19 cellular contexts compared by ENCODE assay signal in genomic region chr9:87517732-87518131, GRCh38. TPM values are rescaled to one million over a fixed set of nuclear protein-coding genes. Genes with fewer than 3 reads are reported as not detected.
DNase-seq lines count a peak whose midpoint lies in the region; ATAC-seq and TF ChIP-seq lines count a peak whose summit lies in the region.
"Had no signal": no experiment of that assay in that cellular context is flagged by ENCODE, and none has a peak within 500 bp of the region (broad histone marks: within the 10 kb centered on the region; RNA-seq: fewer than 3 reads in every experiment).

No MANE protein-coding gene starts in this region.

- peaks cover 59% of the 10 kb centered on the region for H3K36me3 ChIP-seq in A673 (ENCODE audit: insufficient read depth, low read length, poor library complexity, severe bottlenecking)
- H3K36me3 ChIP-seq in esophagus muscularis mucosa, result no peaks in the 10 kb centered on the region

- no peaks in the 10 kb centered on the region for H3K9me3 ChIP-seq in A673 (ENCODE audit: low read depth, low read length, poor library complexity, severe bottlenecking)
- no peaks in the 10 kb centered on the region for H3K9me3 ChIP-seq in esophagus muscularis mucosa

- intact Hi-C loops in A673 (cut with micrococcal nuclease; ENCODE audit: unreplicated experiment), result no loop called here
- intact Hi-C loops in dendritic cell treated with granulocyte-macrophage colony-stimulating factor and Interleukin-4, amounts not matched to agents 40 ng/mL and 50 ng/mL, for 4 days (cut with micrococcal nuclease), result loop anchor here (2.0 kb wide), 1 partner anchor 15 kb away; no protein-coding TSS in a partner anchor
- intact Hi-C loops in esophagus muscularis mucosa (cut with DNase I), result no loop called here

- WGBS in esophagus muscularis mucosa, result 74% methylated on average over 6 of the region's 6 CpGs

- peaks cover 85% of the 10 kb centered on the region for H3K4me1 Mint-ChIP-seq in dendritic cell treated with granulocyte-macrophage colony-stimulating factor and Interleukin-4, amounts not matched to agents 40 ng/mL and 50 ng/mL, for 4 days (ENCODE audit: low read depth)

- BruUV-seq in A673 (replicated peaks; lab: Mats Ljungman, UMichigan), result no TSS peak

- H3K27ac Mint-ChIP-seq in dendritic cell treated with granulocyte-macrophage colony-stimulating factor and Interleukin-4, amounts not matched to agents 40 ng/mL and 50 ng/mL, for 4 days, result peak overlapping the region; percentile 87

- no peaks in the 10 kb centered on the region for H3K9me3 Mint-ChIP-seq in dendritic cell treated with granulocyte-macrophage colony-stimulating factor and Interleukin-4, amounts not matched to agents 40 ng/mL and 50 ng/mL, for 4 days

- POLR2A ChIA-PET in A673 (lab: Charles Lee; ENCODE audit: low non-redundant PET), result no interaction called here

- CTCF ChIA-PET in A673 (lab: Charles Lee), result no interaction called here

- TF ChIP-seq EP300 in esophagus muscularis mucosa (IDR thresholded peaks at IDR 0.05), result no peak

- TF ChIP-seq CTCF in A673 (conservative IDR thresholded peaks at IDR 0.05; ENCODE audit: low read depth, low read length), result no peak
- no peak for TF ChIP-seq CTCF in esophagus muscularis mucosa (IDR thresholded peaks at IDR 0.05)

- TF ChIP-seq POLR2A in esophagus muscularis mucosa (IDR thresholded peaks at IDR 0.05; ENCODE audit: low read depth), result no peak

- no peak overlapping the region for H3K4me3 ChIP-seq in A673 (ENCODE audit: low read depth, low read length, poor library complexity, severe bottlenecking)
- no peak overlapping the region for H3K4me3 ChIP-seq in esophagus muscularis mucosa
- H3K4me3 ChIP-seq: GM23248, PC-9 had no signal

- no peaks in the 10 kb centered on the region for H3K27me3 Mint-ChIP-seq in dendritic cell treated with granulocyte-macrophage colony-stimulating factor and Interleukin-4, amounts not matched to agents 40 ng/mL and 50 ng/mL, for 4 days

- ATAC-seq in HG02759 (IDR thresholded peaks at IDR 0.05; ENCODE audit: unreplicated experiment), result no peak

- H3K27ac ChIP-seq in A673 (ENCODE audit: low read depth, low read length, poor library complexity, severe bottlenecking) (peak overlapping the region; percentile 89), esophagus muscularis mucosa (replicated peaks in 1 of 4) (no peak overlapping the region)
- H3K27ac ChIP-seq: GM23248, PC-9, RWPE1 had no signal

- H3K27me3 ChIP-seq in A673 (replicated peaks; ENCODE audit: insufficient read depth, low read depth, low read length, poor library complexity) (no peaks in the 10 kb centered on the region), esophagus muscularis mucosa (no peaks in the 10 kb centered on the region)

- in situ Hi-C loops in KBM-7 (cut with MboI; ENCODE audit: low pct_unique_long_range_greater_than_20kb, low sequenced_read_pairs), result no loop called here

- H3K36me3 Mint-ChIP-seq in dendritic cell treated with granulocyte-macrophage colony-stimulating factor and Interleukin-4, amounts not matched to agents 40 ng/mL and 50 ng/mL, for 4 days (ENCODE audit: low read depth), result peaks cover 56% of the 10 kb centered on the region

- DNase-seq in A673 (ENCODE audit: low spot score) (no peak), GF-D8 (lab: John Stamatoyannopoulos, UW) (peak; percentile 71), KBM-7 (peak; percentile 69), esophagus muscularis mucosa (ENCODE audit: extremely low spot score) (no peak), DMS79 (lab: John Stamatoyannopoulos, UW) (no peak), kidney glomerular epithelial cell (lab: John Stamatoyannopoulos, UW) (no peak)
- DNase-seq: 8988T, DMS79 treated with DMSO at 0.1 percent for 48 hours, GM23248, HCEC 1CT, NCI-H1417 treated with DMSO at 0.1 percent for 48 hours, NCI-H187 treated with DMSO at 0.1 percent for 48 hours, NCI-H226, NCI-H524 treated with DMSO at 0.1 percent for 48 hours, PC-9, T-helper 1 cell had no signal

- H3K4me1 ChIP-seq in A673 (ENCODE audit: insufficient read depth, low read length, poor library complexity, severe bottlenecking) (peaks cover 88% of the 10 kb centered on the region), esophagus muscularis mucosa (peaks cover 26 to 84% (median 78%) of the 10 kb centered on the region in 4 donors)

- H3K4me3 Mint-ChIP-seq in dendritic cell treated with granulocyte-macrophage colony-stimulating factor and Interleukin-4, amounts not matched to agents 40 ng/mL and 50 ng/mL, for 4 days, result no peak overlapping the region

RNA-seq across cellular contexts. Expression of gene DAPK1, which starts 20.1 kb away (rescaled TPM):
- total RNA-seq in A673 (2021) (380 and 386 TPM in 2 replicates), esophagus muscularis mucosa (10 to 100 TPM; 51.7 to 96.8 (median 80.7) TPM)

Comparison
In these comparisons a context has a peak if more than half of its experiments do, and no peak if none do; other contexts are left out.
1. DNase-seq: peak in GF-D8 (single experiment) and KBM-7 (single experiment); none in A673 (single experiment), esophagus muscularis mucosa (single experiment), DMS79 (single experiment) and kidney glomerular epithelial cell (single experiment).